1 cellular context compared by ENCODE assay signal in genomic region chr15:75028991-75029377, GRCh38.
TF ChIP-seq lines count a peak whose summit lies in the region.

No MANE protein-coding gene starts in this region.

TF ChIP-seq in WTC11, 78 proteins besides CTCF, POLR2A, EP300 and RAD21 (continued from another document):
- TF ChIP-seq, protein P1, sequence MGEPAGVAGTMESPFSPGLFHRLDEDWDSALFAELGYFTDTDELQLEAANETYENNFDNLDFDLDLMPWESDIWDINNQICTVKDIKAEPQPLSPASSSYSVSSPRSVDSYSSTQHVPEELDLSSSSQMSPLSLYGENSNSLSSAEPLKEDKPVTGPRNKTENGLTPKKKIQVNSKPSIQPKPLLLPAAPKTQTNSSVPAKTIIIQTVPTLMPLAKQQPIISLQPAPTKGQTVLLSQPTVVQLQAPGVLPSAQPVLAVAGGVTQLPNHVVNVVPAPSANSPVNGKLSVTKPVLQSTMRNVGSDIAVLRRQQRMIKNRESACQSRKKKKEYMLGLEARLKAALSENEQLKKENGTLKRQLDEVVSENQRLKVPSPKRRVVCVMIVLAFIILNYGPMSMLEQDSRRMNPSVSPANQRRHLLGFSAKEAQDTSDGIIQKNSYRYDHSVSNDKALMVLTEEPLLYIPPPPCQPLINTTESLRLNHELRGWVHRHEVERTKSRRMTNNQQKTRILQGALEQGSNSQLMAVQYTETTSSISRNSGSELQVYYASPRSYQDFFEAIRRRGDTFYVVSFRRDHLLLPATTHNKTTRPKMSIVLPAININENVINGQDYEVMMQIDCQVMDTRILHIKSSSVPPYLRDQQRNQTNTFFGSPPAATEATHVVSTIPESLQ (CRISPR knock-in tag; IDR thresholded peaks at IDR 0.05), result no peak
- no peak for TF ChIP-seq MXD4 (CRISPR knock-in tag; IDR thresholded peaks at IDR 0.05; ENCODE audit: borderline replicate concordance)
- no peak for TF ChIP-seq JUN (CRISPR knock-in tag; IDR thresholded peaks at IDR 0.05)
- no peak for TF ChIP-seq ZNF423 (CRISPR knock-in tag; IDR thresholded peaks at IDR 0.05)
- no peak for TF ChIP-seq ZBTB21 (CRISPR knock-in tag; IDR thresholded peaks at IDR 0.05; ENCODE audit: borderline replicate concordance)
- TF ChIP-seq FOXK1 (CRISPR knock-in tag; IDR thresholded peaks at IDR 0.05), result no peak
- TF ChIP-seq, protein P2, sequence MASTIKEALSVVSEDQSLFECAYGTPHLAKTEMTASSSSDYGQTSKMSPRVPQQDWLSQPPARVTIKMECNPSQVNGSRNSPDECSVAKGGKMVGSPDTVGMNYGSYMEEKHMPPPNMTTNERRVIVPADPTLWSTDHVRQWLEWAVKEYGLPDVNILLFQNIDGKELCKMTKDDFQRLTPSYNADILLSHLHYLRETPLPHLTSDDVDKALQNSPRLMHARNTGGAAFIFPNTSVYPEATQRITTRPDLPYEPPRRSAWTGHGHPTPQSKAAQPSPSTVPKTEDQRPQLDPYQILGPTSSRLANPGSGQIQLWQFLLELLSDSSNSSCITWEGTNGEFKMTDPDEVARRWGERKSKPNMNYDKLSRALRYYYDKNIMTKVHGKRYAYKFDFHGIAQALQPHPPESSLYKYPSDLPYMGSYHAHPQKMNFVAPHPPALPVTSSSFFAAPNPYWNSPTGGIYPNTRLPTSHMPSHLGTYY (CRISPR knock-in tag; IDR thresholded peaks at IDR 0.05), result no peak
